In genomic region chr17:42179911-42180410, GRCh38 we compare ENCODE assay signal across 1 cellular context.
TF ChIP-seq lines count a peak whose summit lies in the region.

No MANE protein-coding gene starts in this region.

TF ChIP-seq in HepG2, 621 proteins besides CTCF, POLR2A, EP300 and RAD21 (continued from another document and continues in another):
- no peak for TF ChIP-seq ZNF646 (CRISPR knock-in tag; IDR thresholded peaks at IDR 0.05)
- peak; percentile 79; the same call in 1 of the 2 replicates for TF ChIP-seq TFDP1 (CRISPR knock-in tag; IDR thresholded peaks at IDR 0.05; ENCODE audit: borderline replicate concordance)
- TF ChIP-seq ZNF775 (CRISPR knock-in tag; IDR thresholded peaks at IDR 0.05; ENCODE audit: borderline replicate concordance), result no peak
- no peak for TF ChIP-seq ZNF34 (CRISPR knock-in tag; IDR thresholded peaks at IDR 0.05; ENCODE audit: borderline replicate concordance)
- TF ChIP-seq ZBTB7B (CRISPR knock-in tag; IDR thresholded peaks at IDR 0.05), result peak; percentile 70; the same call in 1 of the 2 replicates
- no peak for TF ChIP-seq ZFP62 (CRISPR knock-in tag; IDR thresholded peaks at IDR 0.05)
- peak; percentile 91 for TF ChIP-seq E2F5 (CRISPR knock-in tag; conservative IDR thresholded peaks at IDR 0.05)
- TF ChIP-seq ZNF607 (CRISPR knock-in tag; IDR thresholded peaks at IDR 0.05; ENCODE audit: borderline replicate concordance), result peak; percentile 84
- no peak for TF ChIP-seq DMTF1 (CRISPR knock-in tag; IDR thresholded peaks at IDR 0.05)
- TF ChIP-seq HNRNPK (IDR thresholded peaks at IDR 0.05; ENCODE audit: low read depth, low read length, poor library complexity, severe bottlenecking), result no peak
- TF ChIP-seq KLF16 (CRISPR knock-in tag; IDR thresholded peaks at IDR 0.05), result peak; percentile 60 to 98; a peak in 2 of 4 replicates
- TF ChIP-seq, protein P1, sequence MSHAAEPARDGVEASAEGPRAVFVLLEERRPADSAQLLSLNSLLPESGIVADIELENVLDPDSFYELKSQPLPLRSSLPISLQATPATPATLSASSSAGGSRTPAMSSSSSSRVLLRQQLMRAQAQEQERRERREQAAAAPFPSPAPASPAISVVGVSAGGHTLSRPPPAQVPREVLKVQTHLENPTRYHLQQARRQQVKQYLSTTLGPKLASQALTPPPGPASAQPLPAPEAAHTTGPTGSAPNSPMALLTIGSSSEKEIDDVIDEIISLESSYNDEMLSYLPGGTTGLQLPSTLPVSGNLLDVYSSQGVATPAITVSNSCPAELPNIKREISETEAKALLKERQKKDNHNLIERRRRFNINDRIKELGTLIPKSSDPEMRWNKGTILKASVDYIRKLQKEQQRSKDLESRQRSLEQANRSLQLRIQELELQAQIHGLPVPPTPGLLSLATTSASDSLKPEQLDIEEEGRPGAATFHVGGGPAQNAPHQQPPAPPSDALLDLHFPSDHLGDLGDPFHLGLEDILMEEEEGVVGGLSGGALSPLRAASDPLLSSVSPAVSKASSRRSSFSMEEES (CRISPR knock-in tag; IDR thresholded peaks at IDR 0.05), result peak; percentile 90
- TF ChIP-seq ZNF3 (CRISPR knock-in tag; IDR thresholded peaks at IDR 0.05), result peak; percentile 59; the same call in 1 of the 2 replicates
- TF ChIP-seq MEIS1 (CRISPR knock-in tag; IDR thresholded peaks at IDR 0.05; ENCODE audit: borderline replicate concordance), result peak; percentile 59
- peak; percentile 89; the same call in 1 of the 2 replicates for TF ChIP-seq ZNF891 (CRISPR knock-in tag; IDR thresholded peaks at IDR 0.05)
- TF ChIP-seq ZGPAT (CRISPR knock-in tag; IDR thresholded peaks at IDR 0.05), result peak; percentile 61
- peak; percentile 88; the same call in 1 of the 2 replicates for TF ChIP-seq AHR (CRISPR knock-in tag; IDR thresholded peaks at IDR 0.05)
- peak; percentile 61; the same call in 1 of the 2 replicates for TF ChIP-seq SNAPC5 (CRISPR knock-in tag; IDR thresholded peaks at IDR 0.05; ENCODE audit: borderline replicate concordance)
- peak; percentile 67; the same call in 1 of the 2 replicates for TF ChIP-seq KDM3A (CRISPR knock-in tag; IDR thresholded peaks at IDR 0.05; ENCODE audit: low read depth)
- no peak for TF ChIP-seq TCF12 (IDR thresholded peaks at IDR 0.05)
- no peak for TF ChIP-seq TCF12 (CRISPR knock-in tag; IDR thresholded peaks at IDR 0.05)
- TF ChIP-seq ATF1 (CRISPR knock-in tag; IDR thresholded peaks at IDR 0.05), result no peak
- peak; percentile 95 for TF ChIP-seq ZSCAN20 (CRISPR knock-in tag; IDR thresholded peaks at IDR 0.05; ENCODE audit: borderline replicate concordance)
- no peak for TF ChIP-seq DNMT1 (CRISPR knock-in tag; IDR thresholded peaks at IDR 0.05)
- peak; percentile 91 for TF ChIP-seq ARNT2 (CRISPR knock-in tag; IDR thresholded peaks at IDR 0.05; ENCODE audit: low read depth)
- no peak for TF ChIP-seq PHF8 (CRISPR knock-in tag; IDR thresholded peaks at IDR 0.05)
- peak; percentile 93; the same call in 1 of the 2 replicates for TF ChIP-seq CREBL2 (CRISPR knock-in tag; IDR thresholded peaks at IDR 0.05; ENCODE audit: borderline replicate concordance)
- TF ChIP-seq, protein P2, sequence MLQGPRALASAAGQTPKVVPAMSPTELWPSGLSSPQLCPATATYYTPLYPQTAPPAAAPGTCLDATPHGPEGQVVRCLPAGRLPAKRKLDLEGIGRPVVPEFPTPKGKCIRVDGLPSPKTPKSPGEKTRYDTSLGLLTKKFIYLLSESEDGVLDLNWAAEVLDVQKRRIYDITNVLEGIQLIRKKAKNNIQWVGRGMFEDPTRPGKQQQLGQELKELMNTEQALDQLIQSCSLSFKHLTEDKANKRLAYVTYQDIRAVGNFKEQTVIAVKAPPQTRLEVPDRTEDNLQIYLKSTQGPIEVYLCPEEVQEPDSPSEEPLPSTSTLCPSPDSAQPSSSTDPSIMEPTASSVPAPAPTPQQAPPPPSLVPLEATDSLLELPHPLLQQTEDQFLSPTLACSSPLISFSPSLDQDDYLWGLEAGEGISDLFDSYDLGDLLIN (CRISPR knock-in tag; IDR thresholded peaks at IDR 0.05; ENCODE audit: borderline replicate concordance), result peak; percentile 96; the same call in 1 of the 2 replicates
- no peak for TF ChIP-seq CENPT (CRISPR knock-in tag; IDR thresholded peaks at IDR 0.05; ENCODE audit: low read depth)
- peak; percentile 46; the same call in 1 of the 2 replicates for TF ChIP-seq ETV5 (CRISPR knock-in tag; IDR thresholded peaks at IDR 0.05; ENCODE audit: borderline replicate concordance)
- TF ChIP-seq IRF2 (CRISPR knock-in tag; IDR thresholded peaks at IDR 0.05), result peak; percentile 89
- peak; percentile 61; the same call in 1 of the 2 replicates for TF ChIP-seq MED1 (CRISPR knock-in tag; IDR thresholded peaks at IDR 0.05)
- TF ChIP-seq FOXK2 (IDR thresholded peaks at IDR 0.05), result no peak
- TF ChIP-seq ZNF513 (CRISPR knock-in tag; conservative IDR thresholded peaks at IDR 0.05), result no peak
- TF ChIP-seq ZNF24 (IDR thresholded peaks at IDR 0.05), result no peak
- TF ChIP-seq TBP (CRISPR knock-in tag; IDR thresholded peaks at IDR 0.05), result peak; percentile 28; the same call in 1 of the 2 replicates
- TF ChIP-seq, protein P3, sequence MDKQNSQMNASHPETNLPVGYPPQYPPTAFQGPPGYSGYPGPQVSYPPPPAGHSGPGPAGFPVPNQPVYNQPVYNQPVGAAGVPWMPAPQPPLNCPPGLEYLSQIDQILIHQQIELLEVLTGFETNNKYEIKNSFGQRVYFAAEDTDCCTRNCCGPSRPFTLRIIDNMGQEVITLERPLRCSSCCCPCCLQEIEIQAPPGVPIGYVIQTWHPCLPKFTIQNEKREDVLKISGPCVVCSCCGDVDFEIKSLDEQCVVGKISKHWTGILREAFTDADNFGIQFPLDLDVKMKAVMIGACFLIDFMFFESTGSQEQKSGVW (CRISPR knock-in tag; IDR thresholded peaks at IDR 0.05; ENCODE audit: borderline replicate concordance), result no peak
- peak; percentile 92 for TF ChIP-seq MEF2D (CRISPR knock-in tag; IDR thresholded peaks at IDR 0.05)
- TF ChIP-seq, protein P4, sequence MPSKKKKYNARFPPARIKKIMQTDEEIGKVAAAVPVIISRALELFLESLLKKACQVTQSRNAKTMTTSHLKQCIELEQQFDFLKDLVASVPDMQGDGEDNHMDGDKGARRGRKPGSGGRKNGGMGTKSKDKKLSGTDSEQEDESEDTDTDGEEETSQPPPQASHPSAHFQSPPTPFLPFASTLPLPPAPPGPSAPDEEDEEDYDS (CRISPR knock-in tag; IDR thresholded peaks at IDR 0.05), result peak; percentile 57; the same call in 1 of the 2 replicates
